16 cellular contexts compared by ENCODE assay signal in the genomic region with DNA sequence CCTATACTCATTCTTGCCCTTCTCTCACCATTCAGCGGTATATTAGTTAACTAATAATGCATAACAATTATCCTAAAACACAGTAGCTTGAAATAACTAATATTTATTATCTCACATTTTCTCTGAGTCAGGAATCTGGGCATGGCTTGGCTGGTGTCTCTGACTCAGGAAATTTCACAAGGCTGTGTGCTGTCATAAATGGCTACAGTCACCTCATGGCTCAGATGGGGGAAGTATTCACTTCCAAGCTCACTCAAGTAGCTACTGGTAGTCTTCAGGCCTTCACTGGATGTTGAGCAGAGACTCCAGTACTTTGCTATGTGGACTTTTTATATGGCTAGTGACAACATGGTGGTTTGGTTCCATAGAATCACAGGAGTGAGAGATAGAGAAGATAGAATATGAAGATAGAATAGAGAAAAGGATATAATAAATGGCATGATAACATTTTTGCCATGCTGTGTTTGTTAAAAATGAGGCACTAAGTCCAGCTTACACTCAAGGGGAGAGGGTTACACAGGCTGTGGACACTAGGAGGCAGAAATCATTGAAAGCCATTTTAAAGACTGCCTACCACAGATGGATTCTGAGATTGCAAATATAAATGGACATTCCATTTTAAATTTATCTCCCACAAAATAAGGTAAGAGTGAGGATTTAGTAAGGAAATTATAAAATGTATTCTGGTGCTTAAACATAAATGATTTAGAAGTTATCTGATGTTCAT.
A peak's percentile ranks its signal among the peaks of the same experiment; 100 is the strongest.
DNase-seq lines count a peak whose midpoint lies in the region; ATAC-seq and TF ChIP-seq lines count a peak whose summit lies in the region.
"Had no signal": no experiment of that assay in that cellular context is flagged by ENCODE, and none has a peak within 500 bp of the region (broad histone marks: within the 10 kb centered on the region; RNA-seq: fewer than 3 reads in every experiment).

No MANE protein-coding gene starts in this region.

- H3K36me3 ChIP-seq in esophagus muscularis mucosa (no peaks in the 10 kb centered on the region), WERI-Rb-1 (no peaks in the 10 kb centered on the region)
- H3K36me3 ChIP-seq: suprapubic skin had no signal

- H3K27me3 Mint-ChIP-seq in osteocyte (ENCODE audit: unreplicated experiment), result no peaks in the 10 kb centered on the region
- H3K27me3 Mint-ChIP-seq: CD4-positive, CD25-positive, alpha-beta regulatory T cell; natural killer cell treated with Interleukin-12 subunit alpha and Interleukin-12 subunit beta and Interleukin-15 and Interleukin-18, amount 100 ng/mL, for 72 hours had no signal

- H3K27ac ChIP-seq in esophagus muscularis mucosa (replicated peaks in 1 of 4) (peak overlapping the region; percentile 29 to 54 (median 48)), WERI-Rb-1 (no peak overlapping the region)
- H3K27ac ChIP-seq: suprapubic skin had no signal

- TF ChIP-seq EP300 in esophagus muscularis mucosa (IDR thresholded peaks at IDR 0.05), result no peak

- no peak for ATAC-seq in HG03045 (IDR thresholded peaks at IDR 0.05; ENCODE audit: unreplicated experiment)
- ATAC-seq: HepG2; natural killer cell treated with Interleukin-12 subunit alpha and Interleukin-12 subunit beta and Interleukin-15 and Interleukin-18, amount 100 ng/mL, for 72 hours had no signal

- no peak overlapping the region for H3K4me3 Mint-ChIP-seq in osteocyte (ENCODE audit: unreplicated experiment)
- H3K4me3 Mint-ChIP-seq: CD4-positive, CD25-positive, alpha-beta regulatory T cell; natural killer cell treated with Interleukin-12 subunit alpha and Interleukin-12 subunit beta and Interleukin-15 and Interleukin-18, amount 100 ng/mL, for 72 hours had no signal

- DNase-seq in HT-29 (ENCODE audit: low spot score) (peak; percentile 12), SK-MEL-5 (ENCODE audit: low read depth, low spot score) (peak; percentile 4), esophagus muscularis mucosa (ENCODE audit: extremely low spot score) (no peak), osteocyte (ENCODE audit: extremely low spot score, unreplicated experiment) (no peak), WERI-Rb-1 (no peak), T-helper 1 cell (no peak)
- DNase-seq in activated CD4-positive, alpha-beta T cell treated with anti-CD3 and anti-CD28 coated beads, Interleukin-2, amount 50 U/mL, for 1 hour, result no peak
- DNase-seq: activated effector memory CD4-positive, alpha-beta T cell treated with anti-CD3 and anti-CD28 coated beads, Interleukin-2, amount 50 U/mL, for 16 hours; CD4-positive, CD25-positive, alpha-beta regulatory T cell; cortex of kidney; left cardiac atrium; NK-92 treated with Interleukin-12 subunit alpha and Interleukin-12 subunit beta, amount 100 ng/mL, for 24 hours had no signal

- peaks cover 11 to 38% (median 22%) of the 10 kb centered on the region in 4 donors for H3K4me1 ChIP-seq in esophagus muscularis mucosa
- H3K4me1 ChIP-seq: suprapubic skin had no signal

- H3K9me3 Mint-ChIP-seq in osteocyte (ENCODE audit: unreplicated experiment), result no peaks in the 10 kb centered on the region

- TF ChIP-seq CTCF in esophagus muscularis mucosa (IDR thresholded peaks at IDR 0.05), result no peak
- TF ChIP-seq CTCF in osteocyte (IDR thresholded peaks at IDR 0.05), result no peak
- no peak for TF ChIP-seq CTCF in WERI-Rb-1 (IDR thresholded peaks at IDR 0.05; ENCODE audit: low read depth, low read length)

- intact Hi-C loops in esophagus muscularis mucosa (cut with DNase I), result no loop called here

- H3K36me3 Mint-ChIP-seq in osteocyte (ENCODE audit: unreplicated experiment), result no peaks in the 10 kb centered on the region
- H3K36me3 Mint-ChIP-seq: CD4-positive, CD25-positive, alpha-beta regulatory T cell had no signal

- in situ Hi-C loops in SK-MEL-5 (cut with HindIII; ENCODE audit: low pct_unique_long_range_greater_than_20kb, low sequenced_read_pairs), result no loop called here

- TF ChIP-seq POLR2A in esophagus muscularis mucosa (IDR thresholded peaks at IDR 0.05; ENCODE audit: low read depth), result no peak

- peaks cover 16% of the 10 kb centered on the region for H3K4me1 Mint-ChIP-seq in osteocyte (ENCODE audit: unreplicated experiment)
- H3K4me1 Mint-ChIP-seq: CD4-positive, CD25-positive, alpha-beta regulatory T cell had no signal

- H3K9me3 ChIP-seq in esophagus muscularis mucosa (peaks cover 0 to 3% (median 0%) of the 10 kb centered on the region in 4 donors), WERI-Rb-1 (ENCODE audit: severe bottlenecking) (no peaks in the 10 kb centered on the region)
- H3K9me3 ChIP-seq: suprapubic skin had no signal

- H3K27me3 ChIP-seq in esophagus muscularis mucosa (no peaks in the 10 kb centered on the region), WERI-Rb-1 (ENCODE audit: insufficient read depth, low read depth, severe bottlenecking) (no peaks in the 10 kb centered on the region)
- H3K27me3 ChIP-seq: suprapubic skin had no signal

- H3K4me3 ChIP-seq in esophagus muscularis mucosa (no peak overlapping the region), WERI-Rb-1 (ENCODE audit: low read depth, low read length) (no peak overlapping the region)
- H3K4me3 ChIP-seq: suprapubic skin had no signal

- H3K27ac Mint-ChIP-seq in osteocyte (ENCODE audit: unreplicated experiment), result peak overlapping the region; percentile 88
- H3K27ac Mint-ChIP-seq: CD4-positive, CD25-positive, alpha-beta regulatory T cell; natural killer cell treated with Interleukin-12 subunit alpha and Interleukin-12 subunit beta and Interleukin-15 and Interleukin-18, amount 100 ng/mL, for 72 hours had no signal

- WGBS in esophagus muscularis mucosa, result 0% methylated on average over 1 of the region's 1 CpG

Comparison
In these comparisons a context has a peak if more than half of its experiments do, and no peak if none do; other contexts are left out.
1. DNase-seq: peak in HT-29 (single experiment) and SK-MEL-5 (single experiment); none in esophagus muscularis mucosa (single experiment), osteocyte (single experiment), WERI-Rb-1 (single experiment), activated CD4-positive, alpha-beta T cell treated with anti-CD3 and anti-CD28 coated beads, Interleukin-2, amount 50 U/mL, for 1 hour (single experiment) and T-helper 1 cell (0 of 5).